In genomic region chr17:82666931-82667667, GRCh38 we compare ENCODE assay signal across 22 cellular contexts.
"Had no signal": no experiment of that assay in that cellular context is flagged by ENCODE, and none has a peak within 500 bp of the region (broad histone marks: within the 10 kb centered on the region; RNA-seq: fewer than 3 reads in every experiment).

No MANE protein-coding gene starts in this region.

- H3K27me3 ChIP-seq: heart left ventricle, spleen, transverse colon had no signal

- H3K4me3 ChIP-seq: heart left ventricle, lung, spleen, thoracic aorta, transverse colon had no signal

- H3K36me3 Mint-ChIP-seq: natural killer cell treated with Interleukin-12 subunit alpha and Interleukin-12 subunit beta and Interleukin-15 and Interleukin-18, amount 100 ng/mL, for 72 hours; stimulated activated memory B cell treated with anti-CD40 and anti-IgM and Interleukin-4, amounts not matched to agents 10 μg/mL and 1 μg/mL and 100 μg/mL, for 72 hours had no signal

- DNase-seq: dermis blood vessel endothelial cell; effector CD4-positive, alpha-beta T cell; endodermal cell; erythroblast; foreskin melanocyte; hippocampal formation; left colon; left ventricle myocardium superior; mesenchymal stem cell; midbrain; spleen; stimulated activated CD4-positive, alpha-beta T cell treated with anti-CD3 and anti-CD28 coated beads, Interleukin-15, amount 100 ng/mL, for 24 hours; stimulated activated CD4-positive, alpha-beta T cell treated with anti-CD3 and anti-CD28 coated beads, Interleukin-1b, Interleukin-23, amount 100 ng/mL, for 48 hours; stimulated activated CD4-positive, alpha-beta T cell treated with anti-CD3 and anti-CD28 coated beads, Interleukin-4, amount 100 ng/mL, for 24 hours; transverse colon had no signal

- H3K27ac ChIP-seq: heart left ventricle, spleen, thoracic aorta, transverse colon had no signal

- H3K9me3 ChIP-seq: heart left ventricle, spleen, thoracic aorta, transverse colon had no signal

- H3K27me3 Mint-ChIP-seq: natural killer cell treated with Interleukin-12 subunit alpha and Interleukin-12 subunit beta and Interleukin-15 and Interleukin-18, amount 100 ng/mL, for 72 hours; stimulated activated memory B cell treated with anti-CD40 and anti-IgM and Interleukin-4, amounts not matched to agents 10 μg/mL and 1 μg/mL and 100 μg/mL, for 72 hours; stimulated activated naive CD8-positive, alpha-beta T cell treated with anti-CD3 and anti-CD28 coated beads, Interleukin-15, Interleukin-2, amounts not matched to agents 100 ng/mL and 50 ng/mL, for 24 hours had no signal

- H3K27ac Mint-ChIP-seq: endodermal cell; natural killer cell treated with Interleukin-12 subunit alpha and Interleukin-12 subunit beta and Interleukin-15 and Interleukin-18, amount 100 ng/mL, for 72 hours; stimulated activated memory B cell treated with anti-CD40 and anti-IgM and Interleukin-4, amounts not matched to agents 10 μg/mL and 1 μg/mL and 100 μg/mL, for 72 hours; stimulated activated naive CD8-positive, alpha-beta T cell treated with anti-CD3 and anti-CD28 coated beads, Interleukin-15, Interleukin-2, amounts not matched to agents 100 ng/mL and 50 ng/mL, for 24 hours had no signal

- H3K36me3 ChIP-seq: transverse colon had no signal

- H3K9me3 Mint-ChIP-seq: endodermal cell; natural killer cell treated with Interleukin-12 subunit alpha and Interleukin-12 subunit beta and Interleukin-15 and Interleukin-18, amount 100 ng/mL, for 72 hours; stimulated activated memory B cell treated with anti-CD40 and anti-IgM and Interleukin-4, amounts not matched to agents 10 μg/mL and 1 μg/mL and 100 μg/mL, for 72 hours; stimulated activated naive CD8-positive, alpha-beta T cell treated with anti-CD3 and anti-CD28 coated beads, Interleukin-15, Interleukin-2, amounts not matched to agents 100 ng/mL and 50 ng/mL, for 24 hours had no signal

- H3K4me3 Mint-ChIP-seq: endodermal cell; natural killer cell treated with Interleukin-12 subunit alpha and Interleukin-12 subunit beta and Interleukin-15 and Interleukin-18, amount 100 ng/mL, for 72 hours; stimulated activated memory B cell treated with anti-CD40 and anti-IgM and Interleukin-4, amounts not matched to agents 10 μg/mL and 1 μg/mL and 100 μg/mL, for 72 hours; stimulated activated naive CD8-positive, alpha-beta T cell treated with anti-CD3 and anti-CD28 coated beads, Interleukin-15, Interleukin-2, amounts not matched to agents 100 ng/mL and 50 ng/mL, for 24 hours had no signal

- ATAC-seq: heart left ventricle; left colon; left ventricle myocardium superior; natural killer cell treated with Interleukin-12 subunit alpha and Interleukin-12 subunit beta and Interleukin-15 and Interleukin-18, amount 100 ng/mL, for 72 hours; sciatic nerve; stimulated activated memory B cell treated with anti-CD40 and anti-IgM and Interleukin-4, amounts not matched to agents 10 μg/mL and 1 μg/mL and 100 μg/mL, for 72 hours had no signal
